14 cellular contexts compared by ENCODE assay signal in the genomic region with DNA sequence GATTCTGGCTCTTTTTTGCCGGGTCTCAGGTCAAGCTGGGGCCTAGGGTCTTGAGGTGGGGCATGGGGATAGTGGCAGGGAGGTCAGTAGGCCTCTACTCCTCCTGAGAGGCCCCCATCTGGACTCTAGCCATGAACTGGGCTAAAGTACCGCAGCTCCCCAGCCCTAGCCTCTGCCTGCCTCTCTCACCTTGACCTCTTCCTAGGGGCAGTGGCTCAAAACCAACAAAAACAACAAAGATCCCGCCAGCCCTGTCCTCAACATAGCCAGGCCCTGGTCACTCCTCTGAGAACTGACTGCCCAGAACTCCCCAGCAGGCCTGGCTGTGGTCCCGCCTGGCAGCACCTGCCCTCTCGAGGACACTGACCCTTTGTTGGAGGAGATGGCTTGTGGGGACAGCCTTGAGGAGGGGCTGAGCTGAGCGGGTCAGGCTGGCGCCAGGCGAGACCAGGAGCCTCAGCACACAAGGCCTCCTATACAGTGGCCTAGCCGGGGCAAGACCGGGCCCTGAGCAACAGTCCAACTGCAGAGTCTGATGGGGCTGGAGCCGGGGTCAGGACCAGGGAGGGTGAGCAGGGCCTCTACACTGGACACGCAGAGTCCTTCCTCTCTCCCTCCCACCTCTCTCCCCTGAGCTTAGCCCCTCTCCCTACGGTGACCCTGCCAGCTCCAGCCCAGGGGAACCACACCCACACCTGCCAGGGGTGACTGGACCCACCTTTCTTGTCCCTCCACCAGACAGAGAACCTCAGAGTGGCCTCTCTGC. TPM values are rescaled to one million over a fixed set of nuclear protein-coding genes. Genes with fewer than 3 reads are reported as not detected.
DNase-seq lines count a peak whose midpoint lies in the region; ATAC-seq, FAIRE-seq and TF ChIP-seq lines count a peak whose summit lies in the region.
"Had no signal": no experiment of that assay in that cellular context is flagged by ENCODE, and none has a peak within 500 bp of the region (broad histone marks: within the 10 kb centered on the region; RNA-seq: fewer than 3 reads in every experiment).

No MANE protein-coding gene starts in this region.

- H3K23ac ChIP-seq in H1 (ENCODE audit: insufficient read length) (no peak overlapping the region), neuronal stem cell (ENCODE audit: low read depth, low read length, poor library complexity) (no peak overlapping the region)

- intact Hi-C loops in aorta (cut with DNase I) = no loop called here

- CTCF ChIA-PET in H1 (lab: Charles Lee; ENCODE audit: partially characterized antibody) = interaction anchor here (2.9 to 4.5 kb wide), 3 partner anchors 9 to 18 kb away, joined by 9 to 29 read pairs (median 13); no protein-coding TSS in a partner anchor

- H2BK20ac ChIP-seq in H1 (ENCODE audit: low read length) = no peak overlapping the region

- H3K18ac ChIP-seq in H1 (ENCODE audit: extremely low read depth, low read length) (no peak overlapping the region), neuronal stem cell (ENCODE audit: low read length) (peak overlapping the region; percentile 11)

- no peak for TF ChIP-seq CTCF in H1 (IDR thresholded peaks at IDR 0.05; ENCODE audit: control extremely low read depth in 1 of 3, insufficient read depth in 1 of 3, low read depth in 1 of 3, low read length in 3 of 3)

- H3K36me3 ChIP-seq in H1 (ENCODE audit: control insufficient read depth in 2 of 4, insufficient read depth in 4 of 4, low read length in 3 of 4) (no peaks in the 10 kb centered on the region), neuronal stem cell (replicated peaks in 1 of 2; ENCODE audit: control insufficient read depth in 2 of 2, insufficient read depth in 2 of 2, low read length in 2 of 2) (no peaks in the 10 kb centered on the region), aorta (ENCODE audit: control insufficient read depth in 1 of 2, insufficient read depth in 2 of 2, low read length in 1 of 2) (no peaks in the 10 kb centered on the region)
- H3K36me3 ChIP-seq: BLaER1 treated with 17β-estradiol and CSF1 and Interleukin-3, amounts not matched to agents 10 nM and 100 nM; cardiac muscle cell; vagina had no signal

- H3K36me3 Mint-ChIP-seq in stimulated activated naive CD8-positive, alpha-beta T cell treated with anti-CD3 and anti-CD28 coated beads, Interleukin-15, Interleukin-2, amounts not matched to agents 100 ng/mL and 50 ng/mL, for 24 hours (ENCODE audit: low read depth) = no peaks in the 10 kb centered on the region

- DNase-seq in stimulated activated naive CD8-positive, alpha-beta T cell treated with anti-CD3 and anti-CD28 coated beads, Interleukin-15, Interleukin-2, amounts not matched to agents 100 U/mL and 50 U/mL, for 24 hours = no peak
- no peak for DNase-seq in H1 (ENCODE audit: low read depth in 1 of 2, low spot score in 2 of 2)
- DNase-seq in neuronal stem cell (ENCODE audit: low spot score) = no peak
- peak in 1 of 2 donors; percentile 46 for DNase-seq in aorta
- no peak for DNase-seq in NOMO-1 treated with dmso at 0.1 percent for 144 hours (lab: John Stamatoyannopoulos, UW; ENCODE audit: unreplicated experiment)
- no peak for DNase-seq in activated T-cell treated with anti-CD3 and anti-CD28 coated beads, Interleukin-2, amount 50 U/mL, for 48 hours
- DNase-seq: GM23248, NCI-H1694 had no signal

- no peaks in the 10 kb centered on the region for H3K79me2 ChIP-seq in H1 (ENCODE audit: control insufficient read depth in 1 of 2, insufficient read depth in 2 of 2, low read length in 2 of 2)

- H3K27ac ChIP-seq in H1 (ENCODE audit: low read depth, low read length) = no peak overlapping the region
- H3K27ac ChIP-seq in neuronal stem cell (replicated peaks; ENCODE audit: low read length) = no peak overlapping the region
- no peak overlapping the region for H3K27ac ChIP-seq in aorta (ENCODE audit: low read depth in 1 of 2, low read length in 2 of 2)
- H3K27ac ChIP-seq: cardiac muscle cell, GM23248, vagina had no signal

- H3K23me2 ChIP-seq in H1 (ENCODE audit: low read depth, low read length) = no peaks in the 10 kb centered on the region

- no peak for TF ChIP-seq RAD21 in H1 (IDR thresholded peaks at IDR 0.05 in 1 of 2, conservative IDR thresholded peaks at IDR 0.05 in 1 of 2; ENCODE audit: low read depth in 2 of 2, low read length in 2 of 2)

- POLR2A ChIA-PET in H1 (lab: Charles Lee; ENCODE audit: partially characterized antibody) = interaction anchor here (0.6 to 1.5 kb wide), 2 partner anchors 10 to 13 kb away, joined by 3 to 4 read pairs; no protein-coding TSS in a partner anchor

- H3K4me3 Mint-ChIP-seq in stimulated activated naive CD8-positive, alpha-beta T cell treated with anti-CD3 and anti-CD28 coated beads, Interleukin-15, Interleukin-2, amounts not matched to agents 100 ng/mL and 50 ng/mL, for 24 hours = no peak overlapping the region

- TF ChIP-seq EP300 in H1 (IDR thresholded peaks at IDR 0.05; ENCODE audit: borderline replicate concordance in 1 of 2, low read depth in 2 of 2, low read length in 2 of 2) = no peak

- H2AFZ ChIP-seq in H1 (ENCODE audit: low read length) (no peak overlapping the region), neuronal stem cell (ENCODE audit: low read length) (peak overlapping the region; percentile 19)
- H2AFZ ChIP-seq: GM23248 had no signal

- ATAC-seq in stimulated activated naive CD8-positive, alpha-beta T cell treated with anti-CD3 and anti-CD28 coated beads, Interleukin-15, Interleukin-2, amounts not matched to agents 100 U/mL and 50 U/mL, for 24 hours = no peak
- ATAC-seq in aorta (ENCODE audit: low FRiP score) (peak; percentile 58), GM19328 (IDR thresholded peaks at IDR 0.05; ENCODE audit: unreplicated experiment) (no peak)

- H3K9me3 ChIP-seq in H1 (ENCODE audit: insufficient read depth in 2 of 2, low read depth in 1 of 2, low read length in 1 of 2) (peaks cover 2 to 4% of the 10 kb centered on the region in 2 experiments; a peak in 2 of 4 replicates), neuronal stem cell (replicated peaks in 1 of 2; ENCODE audit: control insufficient read depth in 2 of 2, insufficient read depth in 1 of 2, low read depth in 1 of 2, low read length in 2 of 2) (peaks cover 0 to 4% of the 10 kb centered on the region in 2 donors), aorta (ENCODE audit: control insufficient read depth, low read length) (no peaks in the 10 kb centered on the region)
- H3K9me3 ChIP-seq: vagina had no signal

- no peak overlapping the region for H2BK12ac ChIP-seq in H1 (ENCODE audit: low read depth, low read length)
- H2BK12ac ChIP-seq in neuronal stem cell (ENCODE audit: low read length) = no peak overlapping the region

- H4K8ac ChIP-seq in H1 (ENCODE audit: extremely low read depth, insufficient read depth, low read length) = no peak overlapping the region
- H4K8ac ChIP-seq in neuronal stem cell (ENCODE audit: low read depth, low read length) = no peak overlapping the region

- H3K4ac ChIP-seq in H1 (replicated peaks; ENCODE audit: insufficient read length, low read depth, low read length) = peak overlapping the region; percentile 29
- H3K4ac ChIP-seq in neuronal stem cell (ENCODE audit: low read length) = no peak overlapping the region

- H4K5ac ChIP-seq in H1 (ENCODE audit: insufficient read length, low read depth, low read length) = no peak overlapping the region

- H4K20me1 ChIP-seq in H1 (replicated peaks in 1 of 2; ENCODE audit: control insufficient read depth in 1 of 2, insufficient read depth in 2 of 2, low read length in 2 of 2) = no peaks in the 10 kb centered on the region
- H4K20me1 ChIP-seq: BLaER1 treated with 17β-estradiol and CSF1 and Interleukin-3, amounts not matched to agents 10 nM and 100 nM had no signal

- H4K91ac ChIP-seq in H1 (replicated peaks; ENCODE audit: insufficient read length, low read length) (no peak overlapping the region), neuronal stem cell (ENCODE audit: low read depth, low read length, poor library complexity) (no peak overlapping the region)

- H3K4me2 ChIP-seq in H1 (ENCODE audit: insufficient read depth in 1 of 2, low read depth in 2 of 2, low read length in 2 of 2) = no peak overlapping the region
- H3K4me2 ChIP-seq in neuronal stem cell (ENCODE audit: insufficient read depth, low read length, poor library complexity, severe bottlenecking) = no peak overlapping the region
- H3K4me2 ChIP-seq: BLaER1 treated with 17β-estradiol and CSF1 and Interleukin-3, amounts not matched to agents 10 nM and 100 nM had no signal

- no peak for FAIRE-seq in H1 (lab: Jason Lieb, UNC)
- FAIRE-seq: islet of Langerhans had no signal

- WGBS in H1 (ENCODE audit: extremely low coverage in 1 of 2, insufficient coverage in 1 of 2, insufficient read length in 1 of 2, insufficient replicate concordance in 2 of 2, low coverage in 1 of 2, low lambda C conversion rate in 2 of 2, missing lambda C conversion rate in 1 of 2), 2 experiments = 83% methylated on average over 13 of the region's 13 CpGs; no CpG with 5 or more reads in 1 of the 2 experiments
- no CpG with 5 or more reads among the region's 13 CpGs for WGBS in neuronal stem cell (ENCODE audit: extremely low coverage in 2 of 2, insufficient read length in 2 of 2, insufficient replicate concordance in 1 of 2), 2 donors
- WGBS in aorta, 2 donors = 33 to 34% methylated on average over 13 of the region's 13 CpGs

- H3K4me1 ChIP-seq in H1 (replicated peaks in 1 of 4; ENCODE audit: control insufficient read depth in 3 of 4, insufficient read depth in 4 of 4, low read length in 3 of 4) (peaks cover 0 to 11% (median 0%) of the 10 kb centered on the region in 4 experiments; a peak in 3 of 7 replicates), neuronal stem cell (ENCODE audit: control insufficient read depth in 2 of 2, insufficient read depth in 1 of 2, low read depth in 1 of 2, low read length in 2 of 2) (peaks cover 0 to 4% of the 10 kb centered on the region in 2 donors), aorta (ENCODE audit: control insufficient read depth in 1 of 2, insufficient read depth in 2 of 2, low read length in 2 of 2) (no peaks in the 10 kb centered on the region)
- H3K4me1 ChIP-seq: vagina had no signal

- no peak overlapping the region for H2BK5ac ChIP-seq in H1 (ENCODE audit: low read depth, low read length)
- H2BK5ac ChIP-seq in neuronal stem cell (ENCODE audit: low read length) = peak overlapping the region; percentile 72

- peak overlapping the region; percentile 70 for H3K27ac Mint-ChIP-seq in stimulated activated naive CD8-positive, alpha-beta T cell treated with anti-CD3 and anti-CD28 coated beads, Interleukin-15, Interleukin-2, amounts not matched to agents 100 ng/mL and 50 ng/mL, for 24 hours

- H3K27me3 Mint-ChIP-seq in stimulated activated naive CD8-positive, alpha-beta T cell treated with anti-CD3 and anti-CD28 coated beads, Interleukin-15, Interleukin-2, amounts not matched to agents 100 ng/mL and 50 ng/mL, for 24 hours = no peaks in the 10 kb centered on the region

- H2BK15ac ChIP-seq in H1 (ENCODE audit: low read length) = no peak overlapping the region
- H2BK15ac ChIP-seq in neuronal stem cell (ENCODE audit: low read length) = no peak overlapping the region

- H3K4me3 ChIP-seq in H1 (ENCODE audit: extremely low read depth in 1 of 4, insufficient read depth in 2 of 4, low read depth in 3 of 4, low read length in 4 of 4) (no peak overlapping the region), neuronal stem cell (ENCODE audit: low read length in 2 of 2) (no peak overlapping the region), aorta (ENCODE audit: low read length in 2 of 2) (no peak overlapping the region)
- H3K4me3 ChIP-seq: BLaER1 treated with 17β-estradiol and CSF1 and Interleukin-3, amounts not matched to agents 10 nM and 100 nM; cardiac muscle cell; GM23248; vagina had no signal

- no peak overlapping the region for H3K56ac ChIP-seq in H1 (replicated peaks; ENCODE audit: insufficient read length, low read depth, low read length)

- H3K14ac ChIP-seq in H1 (ENCODE audit: insufficient read length) = no peak overlapping the region
- H3K14ac ChIP-seq in neuronal stem cell (ENCODE audit: low read length) = peak overlapping the region; percentile 86

- TF ChIP-seq POLR2A in H1 (IDR thresholded peaks at IDR 0.05; ENCODE audit: control extremely low read depth in 1 of 2, low read depth in 2 of 2, low read length in 2 of 2) = no peak

- 0 out of 2 replicates have a peak overlapping the region, but pooled peaks have one; percentile 60 for H2AK5ac ChIP-seq in H1 (ENCODE audit: low read depth, low read length)
- peak overlapping the region; percentile 17 for H2AK5ac ChIP-seq in neuronal stem cell (ENCODE audit: low read depth, low read length)

- H3K27me3 ChIP-seq in H1 (replicated peaks in 1 of 4; ENCODE audit: control insufficient read depth in 3 of 4, extremely low read depth in 1 of 4, insufficient read depth in 3 of 4, low read length in 3 of 4) (no peaks in the 10 kb centered on the region), neuronal stem cell (ENCODE audit: control insufficient read depth in 3 of 3, insufficient read depth in 3 of 3, low read depth in 1 of 3, low read length in 3 of 3) (peaks cover 0 to 24% (median 0%) of the 10 kb centered on the region in 3 experiments), aorta (ENCODE audit: control insufficient read depth in 1 of 2, insufficient read depth in 2 of 2, low read length in 1 of 2) (no peaks in the 10 kb centered on the region)
- H3K27me3 ChIP-seq: BLaER1 treated with 17β-estradiol and CSF1 and Interleukin-3, amounts not matched to agents 10 nM and 100 nM; cardiac muscle cell; vagina had no signal

- H2BK120ac ChIP-seq in H1 (replicated peaks; ENCODE audit: low read depth, low read length) (no peak overlapping the region), neuronal stem cell (ENCODE audit: low read depth, low read length) (no peak overlapping the region)

- H3K9ac ChIP-seq in H1 (replicated peaks in 1 of 4; ENCODE audit: extremely low read depth in 1 of 4, low read depth in 3 of 4, low read length in 3 of 4) (no peak overlapping the region), neuronal stem cell (ENCODE audit: low read depth, low read length, poor library complexity) (no peak overlapping the region)
- H3K9ac ChIP-seq: BLaER1 treated with 17β-estradiol and CSF1 and Interleukin-3, amounts not matched to agents 10 nM and 100 nM; GM23248 had no signal

- no peaks in the 10 kb centered on the region for H3K79me1 ChIP-seq in H1 (ENCODE audit: low read depth, low read length)
- no peaks in the 10 kb centered on the region for H3K79me1 ChIP-seq in neuronal stem cell (ENCODE audit: low read depth, low read length)

- no peaks in the 10 kb centered on the region for H3K9me3 Mint-ChIP-seq in stimulated activated naive CD8-positive, alpha-beta T cell treated with anti-CD3 and anti-CD28 coated beads, Interleukin-15, Interleukin-2, amounts not matched to agents 100 ng/mL and 50 ng/mL, for 24 hours

- H3K4me1 Mint-ChIP-seq in stimulated activated naive CD8-positive, alpha-beta T cell treated with anti-CD3 and anti-CD28 coated beads, Interleukin-15, Interleukin-2, amounts not matched to agents 100 ng/mL and 50 ng/mL, for 24 hours (ENCODE audit: low read depth) = peaks cover 41% of the 10 kb centered on the region

RNA-seq across cellular contexts. Expression of a gene that starts 11.6 kb away (rescaled TPM):
- 70.2 and 74.9 TPM in 2 replicates for total RNA-seq in H1 (2021; fragmentation: NEBNext Ultra II Directional; extraction: Animal tissue kit (Norgen Biotek cat#: 25700))
- polyA plus RNA-seq in H1 (2011; rRNA removed) (77.6 and 107 TPM in 2 replicates), aorta (10 to 100 TPM in 1 of 2 donors, 1 to 10 TPM in 1; 9.0 to 11.1 TPM)
- 91.0 TPM for polyA plus RNA-seq in H1 (2011; cell fraction: cytosol; rRNA removed)
- polyA plus RNA-seq in H1 (2011; cell fraction: nucleus; rRNA removed) = 104 TPM
- polyA plus RNA-seq in H1 (2012, experiment 1 of 2) = 66.7 to 100 TPM (median 84.3 TPM) in 4 replicates
- 67.0 TPM for polyA plus RNA-seq in H1 (2012, experiment 2 of 2)
- polyA plus RNA-seq in H1 (2013, experiment 1 of 2) = 54.5 TPM
- 54.9 TPM for polyA plus RNA-seq in H1 (2013, experiment 2 of 2)
- 62.8 and 81.2 TPM in 2 replicates for polyA minus RNA-seq in H1 (2011; rRNA and poly(A)+ RNA removed)
- polyA minus RNA-seq in H1 (2011; cell fraction: cytosol; rRNA and poly(A)+ RNA removed) = 40.5 TPM
- 52.5 TPM for polyA minus RNA-seq in H1 (2011; cell fraction: nucleus; rRNA and poly(A)+ RNA removed)
- polyA plus RNA-seq in neuronal stem cell (2013, experiment 1 of 2) = 42.1 TPM
- 42.3 TPM for polyA plus RNA-seq in neuronal stem cell (2013, experiment 2 of 2)
- 10 to 100 TPM; 16.8 to 21.2 TPM for total RNA-seq in aorta
